In the genomic region with DNA sequence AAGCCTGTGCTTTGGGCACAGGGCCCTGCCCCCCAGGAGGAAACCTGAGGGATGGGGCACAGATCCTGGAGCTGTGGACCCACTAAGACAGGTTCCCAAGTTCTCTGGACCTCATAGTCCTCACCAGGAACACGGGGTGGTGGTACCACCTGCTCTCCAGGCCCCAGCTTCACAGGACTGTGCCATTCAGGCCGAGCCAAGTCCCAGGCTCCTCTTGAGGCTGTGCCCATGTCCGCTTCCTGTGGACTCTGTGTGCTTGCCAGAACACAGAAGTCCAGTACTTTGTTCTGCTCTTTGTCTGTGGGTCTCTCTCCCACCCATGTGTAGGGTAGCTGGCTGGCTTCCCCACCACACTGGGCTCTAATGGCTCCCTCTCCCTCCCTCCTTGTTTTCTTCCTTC, we compare ENCODE assay signal across 1 cellular context.
TF ChIP-seq lines count a peak whose summit lies in the region.

No MANE protein-coding gene starts in this region.

TF ChIP-seq in IMR-90, 13 proteins besides CTCF, POLR2A, EP300 and RAD21:
- no peak for TF ChIP-seq MAZ (IDR thresholded peaks at IDR 0.05; ENCODE audit: borderline replicate concordance, low read depth, low read length)
- TF ChIP-seq, protein P1, sequence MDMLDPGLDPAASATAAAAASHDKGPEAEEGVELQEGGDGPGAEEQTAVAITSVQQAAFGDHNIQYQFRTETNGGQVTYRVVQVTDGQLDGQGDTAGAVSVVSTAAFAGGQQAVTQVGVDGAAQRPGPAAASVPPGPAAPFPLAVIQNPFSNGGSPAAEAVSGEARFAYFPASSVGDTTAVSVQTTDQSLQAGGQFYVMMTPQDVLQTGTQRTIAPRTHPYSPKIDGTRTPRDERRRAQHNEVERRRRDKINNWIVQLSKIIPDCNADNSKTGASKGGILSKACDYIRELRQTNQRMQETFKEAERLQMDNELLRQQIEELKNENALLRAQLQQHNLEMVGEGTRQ (IDR thresholded peaks at IDR 0.05; ENCODE audit: low read depth, low read length): no peak
- no peak for TF ChIP-seq MXI1 (IDR thresholded peaks at IDR 0.05; ENCODE audit: borderline replicate concordance, low read depth, low read length)
- TF ChIP-seq BHLHE40 (IDR thresholded peaks at IDR 0.05; ENCODE audit: low read depth, low read length): no peak
- no peak for TF ChIP-seq CHD1 (IDR thresholded peaks at IDR 0.05; ENCODE audit: low read depth, low read length)
- no peak for TF ChIP-seq CEBPB (IDR thresholded peaks at IDR 0.05; ENCODE audit: low read depth, low read length)
- no peak for TF ChIP-seq SMC3 (IDR thresholded peaks at IDR 0.05; ENCODE audit: low read depth, low read length)
- TF ChIP-seq, protein P2, sequence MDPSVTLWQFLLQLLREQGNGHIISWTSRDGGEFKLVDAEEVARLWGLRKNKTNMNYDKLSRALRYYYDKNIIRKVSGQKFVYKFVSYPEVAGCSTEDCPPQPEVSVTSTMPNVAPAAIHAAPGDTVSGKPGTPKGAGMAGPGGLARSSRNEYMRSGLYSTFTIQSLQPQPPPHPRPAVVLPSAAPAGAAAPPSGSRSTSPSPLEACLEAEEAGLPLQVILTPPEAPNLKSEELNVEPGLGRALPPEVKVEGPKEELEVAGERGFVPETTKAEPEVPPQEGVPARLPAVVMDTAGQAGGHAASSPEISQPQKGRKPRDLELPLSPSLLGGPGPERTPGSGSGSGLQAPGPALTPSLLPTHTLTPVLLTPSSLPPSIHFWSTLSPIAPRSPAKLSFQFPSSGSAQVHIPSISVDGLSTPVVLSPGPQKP (IDR thresholded peaks at IDR 0.05; ENCODE audit: borderline replicate concordance, low read depth, low read length): no peak
- TF ChIP-seq MAFK (IDR thresholded peaks at IDR 0.05; ENCODE audit: low read depth, low read length): no peak
- no peak for TF ChIP-seq RFX5 (IDR thresholded peaks at IDR 0.05; ENCODE audit: low read depth, low read length)
- TF ChIP-seq FOS (IDR thresholded peaks at IDR 0.05; ENCODE audit: low read depth, low read length): no peak
- TF ChIP-seq RCOR1 (IDR thresholded peaks at IDR 0.05; ENCODE audit: insufficient replicate concordance, low read length): no peak
TF ChIP-seq in IMR-90: peak in this region for 0.
